10 cellular contexts compared by ENCODE assay signal in genomic region chr5:172418847-172419810, GRCh38. TPM values are rescaled to one million over a fixed set of nuclear protein-coding genes. Genes with fewer than 3 reads are reported as not detected.
DNase-seq lines count a peak whose midpoint lies in the region; ATAC-seq and TF ChIP-seq lines count a peak whose summit lies in the region.
"Had no signal": no experiment of that assay in that cellular context is flagged by ENCODE, and none has a peak within 500 bp of the region (broad histone marks: within the 10 kb centered on the region; RNA-seq: fewer than 3 reads in every experiment).

No MANE protein-coding gene starts in this region.

- no peak overlapping the region for H3K4me3 ChIP-seq in spleen

- H3K4me1 Mint-ChIP-seq in MCF 10A (ENCODE audit: insufficient read depth, unreplicated experiment) (peaks cover 60% of the 10 kb centered on the region), T-cell (peaks cover 0 to 2% (median 0%) of the 10 kb centered on the region in 3 donors)
- H3K4me1 Mint-ChIP-seq: activated B cell treated with CpG ODN at 0.5 μM for 24 hours had no signal

- H3K9me3 Mint-ChIP-seq in MCF 10A (ENCODE audit: unreplicated experiment) (no peaks in the 10 kb centered on the region), T-cell (no peaks in the 10 kb centered on the region)
- H3K9me3 Mint-ChIP-seq: activated B cell treated with CpG ODN at 0.5 μM for 24 hours; activated naive CD8-positive, alpha-beta T cell treated with anti-CD3 and anti-CD28 coated beads, Interleukin-2, amount 10 ng/mL, durations not matched to agents 7 days and 5 days had no signal

- H3K4me3 Mint-ChIP-seq in MCF 10A (ENCODE audit: unreplicated experiment) (peak overlapping the region; percentile 73), T-cell (no peak overlapping the region)
- H3K4me3 Mint-ChIP-seq: activated B cell treated with CpG ODN at 0.5 μM for 24 hours; activated naive CD8-positive, alpha-beta T cell treated with anti-CD3 and anti-CD28 coated beads, Interleukin-2, amount 10 ng/mL, durations not matched to agents 7 days and 5 days had no signal

- H3K27ac ChIP-seq in spleen, result peak overlapping the region in 6 of 8 donors; percentile 26 to 81 (median 70)

- H3K27me3 Mint-ChIP-seq in MCF 10A (ENCODE audit: insufficient read depth, unreplicated experiment) (no peaks in the 10 kb centered on the region), T-cell (peaks cover 0 to 2% of the 10 kb centered on the region in 2 donors)

- peaks cover 0 to 53% (median 26%) of the 10 kb centered on the region in 6 donors for H3K4me1 ChIP-seq in spleen

- CTCF ChIA-PET in MCF 10A (lab: Yijun Ruan, JAX), result interaction anchor here (0.6 to 8.8 kb wide), 6 partner anchors 18 to 341 kb away, joined by 3 to 83 read pairs (median 4); no protein-coding TSS in a partner anchor
- CTCF ChIA-PET in T-cell (lab: Charles Lee), result no interaction called here

- H3K27me3 ChIP-seq in spleen (replicated peaks in 1 of 7), result no peaks in the 10 kb centered on the region

- DNase-seq in NCI-H1048 (lab: John Stamatoyannopoulos, UW), result peak; percentile 55
- DNase-seq in MCF 10A (ENCODE audit: unreplicated experiment), result peak; percentile 90
- DNase-seq in left lobe of liver (ENCODE audit: low spot score), result no peak
- DNase-seq in spleen, result no peak
- DNase-seq in NK-92 treated with Interleukin-12 subunit alpha and Interleukin-12 subunit beta, amount 100 ng/mL, for 24 hours (lab: John Stamatoyannopoulos, UW), result no peak
- DNase-seq in ecto neural progenitor cell (ENCODE audit: low spot score), result no peak
- DNase-seq in activated T-cell treated with anti-CD3 and anti-CD28 coated beads, Interleukin-2, amount 50 U/mL, for 1 hour, result no peak
- no peak for DNase-seq in T-cell
- DNase-seq: activated B cell treated with CpG ODN at 0.5 μM for 24 hours; activated naive CD8-positive, alpha-beta T cell treated with anti-CD3 and anti-CD28 coated beads, Interleukin-2, amount 10 ng/mL, durations not matched to agents 7 days and 5 days had no signal

- WGBS in spleen, 5 donors, result 83 to 87% (median 84%) methylated on average over 20 of the region's 20 CpGs

- H3K9me3 ChIP-seq in spleen, result no peaks in the 10 kb centered on the region

- no peak for TF ChIP-seq POLR2A in spleen (IDR thresholded peaks at IDR 0.05)

- BruUV-seq in MCF 10A (replicated peaks; lab: Mats Ljungman, UMichigan), result no TSS peak

- H3K36me3 ChIP-seq in spleen, result no peaks in the 10 kb centered on the region

- TF ChIP-seq CTCF in MCF 10A (IDR thresholded peaks at IDR 0.05; ENCODE audit: unreplicated experiment), result no peak
- TF ChIP-seq CTCF in spleen (IDR thresholded peaks at IDR 0.05 in 8 of 11, conservative IDR thresholded peaks at IDR 0.05 in 3 of 11), result no peak

- ATAC-seq in left lobe of liver, result peak; percentile 10
- no peak for ATAC-seq in T-cell (replicated peaks in 1 of 4)

- intact Hi-C loops in MCF 10A (cut with micrococcal nuclease) (loop anchor here (1.0 kb wide), 2 partner anchors 24 to 34 kb away; no protein-coding TSS in a partner anchor), spleen (cut with DNase I; ENCODE audit: low total_unique reads) (no loop called here)

- H3K27ac Mint-ChIP-seq in MCF 10A (ENCODE audit: low read depth, unreplicated experiment), result peak overlapping the region; percentile 80
- H3K27ac Mint-ChIP-seq in T-cell, result no peak overlapping the region
- H3K27ac Mint-ChIP-seq: activated B cell treated with CpG ODN at 0.5 μM for 24 hours; activated naive CD8-positive, alpha-beta T cell treated with anti-CD3 and anti-CD28 coated beads, Interleukin-2, amount 10 ng/mL, durations not matched to agents 7 days and 5 days had no signal

- POLR2A ChIA-PET in MCF 10A (lab: Yijun Ruan, JAX), result interaction anchor here (0.6 to 13.6 kb wide), 21 partner anchors 11 to 638 kb away, joined by 3 to 305 read pairs (median 6); partner anchors contain the start of genes FBXW11, SH3PXD2B and UBTD2
- POLR2A ChIA-PET in T-cell (lab: Charles Lee), result no interaction called here

- H3K36me3 Mint-ChIP-seq in MCF 10A (ENCODE audit: insufficient read depth, unreplicated experiment) (peaks cover 36% of the 10 kb centered on the region), T-cell (no peaks in the 10 kb centered on the region)
- H3K36me3 Mint-ChIP-seq: activated naive CD8-positive, alpha-beta T cell treated with anti-CD3 and anti-CD28 coated beads, Interleukin-2, amount 10 ng/mL, durations not matched to agents 7 days and 5 days had no signal

RNA-seq across cellular contexts. Expression of gene SH3PXD2B, which starts 35.2 kb away (rescaled TPM):
- total RNA-seq in MCF 10A (2022) (34.1 and 42.3 TPM in 2 replicates), left lobe of liver (3.8 TPM), spleen (10 to 100 TPM in 5 of 7 donors, 1 to 10 TPM in 2; 5.2 to 31.8 (median 19.8) TPM), T-cell (under 1 TPM; 0.15 to 0.69 (median 0.38) TPM)
- polyA plus RNA-seq in spleen, result 1 to 10 TPM; 2.0 to 2.7 (median 2.4) TPM

Comparison
In these comparisons a context has a peak if more than half of its experiments do, and no peak if none do; other contexts are left out.
1. DNase-seq: peak in NCI-H1048 (single experiment) and MCF 10A (single experiment); none in left lobe of liver (single experiment), spleen (single experiment), NK-92 treated with Interleukin-12 subunit alpha and Interleukin-12 subunit beta, amount 100 ng/mL, for 24 hours (single experiment), ecto neural progenitor cell (single experiment), activated T-cell treated with anti-CD3 and anti-CD28 coated beads, Interleukin-2, amount 50 U/mL, for 1 hour (single experiment) and T-cell (0 of 34).